In the genomic region with DNA sequence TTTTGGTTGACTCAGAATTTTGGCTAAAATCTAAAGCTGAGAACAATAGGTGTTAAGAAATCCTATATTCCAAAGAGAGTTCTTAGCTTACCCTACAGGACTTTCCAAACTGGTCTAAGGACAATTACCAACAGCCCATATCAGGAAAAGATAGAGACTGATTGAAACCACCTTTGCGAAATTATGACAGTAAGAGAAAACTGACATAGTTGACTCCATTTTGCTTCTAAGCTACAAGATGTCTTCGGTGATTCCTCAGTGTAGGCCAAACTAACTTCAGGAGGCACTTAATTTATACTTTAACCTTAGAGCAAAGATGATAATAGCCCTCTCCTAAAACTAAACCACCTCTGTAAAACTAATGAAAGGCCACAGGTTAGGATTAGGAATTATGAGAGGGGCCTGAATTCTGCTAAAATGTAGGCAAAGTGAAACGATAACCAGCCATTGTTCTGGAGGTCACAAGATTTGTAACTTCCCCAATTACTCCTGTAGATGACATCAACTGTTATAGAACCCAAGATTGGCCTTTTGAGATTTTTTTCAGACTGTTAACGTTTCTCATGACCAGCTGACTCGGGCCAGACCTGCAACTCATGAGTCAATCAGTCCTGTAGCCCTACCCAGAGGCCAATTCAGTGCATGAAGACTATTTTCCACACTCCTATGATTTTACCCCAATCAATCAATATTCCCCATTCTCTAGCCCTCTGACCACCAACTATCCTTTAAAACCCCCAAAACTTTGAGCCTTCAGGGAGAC, we compare ENCODE assay signal across 16 cellular contexts. TPM values are rescaled to one million over a fixed set of nuclear protein-coding genes. Genes with fewer than 3 reads are reported as not detected.
DNase-seq lines count a peak whose midpoint lies in the region.
"Had no signal": no experiment of that assay in that cellular context is flagged by ENCODE, and none has a peak within 500 bp of the region (broad histone marks: within the 10 kb centered on the region; RNA-seq: fewer than 3 reads in every experiment).

No MANE protein-coding gene starts in this region.

- POLR2A ChIA-PET in activated CD4-positive, alpha-beta memory T cell treated with anti-CD3 and anti-CD28 coated beads for 36 hours (lab: Charles Lee): no interaction called here
- POLR2A ChIA-PET in activated CD4-positive, alpha-beta memory T cell treated with anti-CD3 and anti-CD28 coated beads, Interleukin-2, amount 10 ng/mL, durations not matched to agents 7 days and 5 days (lab: Charles Lee): no interaction called here

- CTCF ChIA-PET in activated CD4-positive, alpha-beta memory T cell treated with anti-CD3 and anti-CD28 coated beads for 36 hours (lab: Charles Lee): interaction anchor here (0.7 to 4.7 kb wide), 5 partner anchors 17 to 85 kb away, joined by 3 to 37 read pairs (median 4); a partner anchor contains a TSS
- CTCF ChIA-PET in activated CD4-positive, alpha-beta memory T cell treated with anti-CD3 and anti-CD28 coated beads, Interleukin-2, amount 10 ng/mL, durations not matched to agents 7 days and 5 days (lab: Charles Lee): interaction anchor here (1.3 to 4.9 kb wide), 5 partner anchors 10 to 142 kb away, joined by 3 to 20 read pairs (median 8); a partner anchor contains a TSS

- DNase-seq in activated CD4-positive, alpha-beta memory T cell treated with anti-CD3 and anti-CD28 coated beads for 36 hours: peak; percentile 27
- DNase-seq in activated CD4-positive, alpha-beta memory T cell treated with anti-CD3 and anti-CD28 coated beads, Interleukin-2, amount 10 ng/mL, durations not matched to agents 7 days and 5 days: no peak
- DNase-seq in NOMO-1 (lab: John Stamatoyannopoulos, UW; ENCODE audit: unreplicated experiment in 2 of 2) (peak; percentile 31 to 47), NCI-H1930 (lab: John Stamatoyannopoulos, UW) (no peak)
- no peak for DNase-seq in NK-92 treated with Interleukin-12 subunit alpha and Interleukin-12 subunit beta, amount 100 ng/mL, for 24 hours (lab: John Stamatoyannopoulos, UW)
- no peak for DNase-seq in activated CD8-positive, alpha-beta memory T cell treated with anti-CD3 and anti-CD28 coated beads, Interleukin-2, amount 50 U/mL, for 4 hours
- DNase-seq: activated CD4-positive, alpha-beta T cell treated with anti-CD3 and anti-CD28 coated beads, Interleukin-2, amount 50 U/mL, for 48 hours; activated gamma-delta T cell treated with Interleukin-2 at 50 U/mL for 16 hours; dermis blood vessel endothelial cell; esophagus squamous epithelium; heart left ventricle; SJCRH30; testis had no signal

- peak overlapping the region; percentile 31 for H3K27ac Mint-ChIP-seq in activated CD4-positive, alpha-beta memory T cell treated with anti-CD3 and anti-CD28 coated beads for 36 hours
- H3K27ac Mint-ChIP-seq in activated CD4-positive, alpha-beta memory T cell treated with anti-CD3 and anti-CD28 coated beads, Interleukin-2, amount 10 ng/mL, durations not matched to agents 7 days and 5 days: no peak overlapping the region
- H3K27ac Mint-ChIP-seq in dendritic cell treated with granulocyte-macrophage colony-stimulating factor and Interleukin-4, amounts not matched to agents 40 ng/mL and 50 ng/mL, for 4 days: peak overlapping the region; percentile 25
- H3K27ac Mint-ChIP-seq in stimulated activated naive CD8-positive, alpha-beta T cell treated with anti-CD3 and anti-CD28 coated beads, Interleukin-15, Interleukin-2, amounts not matched to agents 100 ng/mL and 50 ng/mL, for 24 hours: peak overlapping the region; percentile 4

- H3K4me1 Mint-ChIP-seq in activated CD4-positive, alpha-beta memory T cell treated with anti-CD3 and anti-CD28 coated beads for 36 hours (ENCODE audit: low read depth): peaks cover 53% of the 10 kb centered on the region
- peaks cover 19% of the 10 kb centered on the region for H3K4me1 Mint-ChIP-seq in activated CD4-positive, alpha-beta memory T cell treated with anti-CD3 and anti-CD28 coated beads, Interleukin-2, amount 10 ng/mL, durations not matched to agents 7 days and 5 days
- peaks cover 8% of the 10 kb centered on the region for H3K4me1 Mint-ChIP-seq in dendritic cell treated with granulocyte-macrophage colony-stimulating factor and Interleukin-4, amounts not matched to agents 40 ng/mL and 50 ng/mL, for 4 days (ENCODE audit: low read depth)
- peaks cover 58% of the 10 kb centered on the region for H3K4me1 Mint-ChIP-seq in stimulated activated naive CD8-positive, alpha-beta T cell treated with anti-CD3 and anti-CD28 coated beads, Interleukin-15, Interleukin-2, amounts not matched to agents 100 ng/mL and 50 ng/mL, for 24 hours (ENCODE audit: low read depth)

- no peak overlapping the region for H3K4me3 Mint-ChIP-seq in activated CD4-positive, alpha-beta memory T cell treated with anti-CD3 and anti-CD28 coated beads for 36 hours
- no peak overlapping the region for H3K4me3 Mint-ChIP-seq in activated CD4-positive, alpha-beta memory T cell treated with anti-CD3 and anti-CD28 coated beads, Interleukin-2, amount 10 ng/mL, durations not matched to agents 7 days and 5 days
- H3K4me3 Mint-ChIP-seq in dendritic cell treated with granulocyte-macrophage colony-stimulating factor and Interleukin-4, amounts not matched to agents 40 ng/mL and 50 ng/mL, for 4 days: no peak overlapping the region
- H3K4me3 Mint-ChIP-seq in stimulated activated naive CD8-positive, alpha-beta T cell treated with anti-CD3 and anti-CD28 coated beads, Interleukin-15, Interleukin-2, amounts not matched to agents 100 ng/mL and 50 ng/mL, for 24 hours: no peak overlapping the region

- peaks cover 2% of the 10 kb centered on the region for H3K27me3 Mint-ChIP-seq in activated CD4-positive, alpha-beta memory T cell treated with anti-CD3 and anti-CD28 coated beads for 36 hours
- peaks cover 3% of the 10 kb centered on the region for H3K27me3 Mint-ChIP-seq in activated CD4-positive, alpha-beta memory T cell treated with anti-CD3 and anti-CD28 coated beads, Interleukin-2, amount 10 ng/mL, durations not matched to agents 7 days and 5 days
- H3K27me3 Mint-ChIP-seq in dendritic cell treated with granulocyte-macrophage colony-stimulating factor and Interleukin-4, amounts not matched to agents 40 ng/mL and 50 ng/mL, for 4 days: no peaks in the 10 kb centered on the region
- H3K27me3 Mint-ChIP-seq in stimulated activated naive CD8-positive, alpha-beta T cell treated with anti-CD3 and anti-CD28 coated beads, Interleukin-15, Interleukin-2, amounts not matched to agents 100 ng/mL and 50 ng/mL, for 24 hours: peaks cover 5% of the 10 kb centered on the region

- H3K9me3 Mint-ChIP-seq in activated CD4-positive, alpha-beta memory T cell treated with anti-CD3 and anti-CD28 coated beads for 36 hours: peaks cover 6% of the 10 kb centered on the region
- no peaks in the 10 kb centered on the region for H3K9me3 Mint-ChIP-seq in activated CD4-positive, alpha-beta memory T cell treated with anti-CD3 and anti-CD28 coated beads, Interleukin-2, amount 10 ng/mL, durations not matched to agents 7 days and 5 days
- no peaks in the 10 kb centered on the region for H3K9me3 Mint-ChIP-seq in dendritic cell treated with granulocyte-macrophage colony-stimulating factor and Interleukin-4, amounts not matched to agents 40 ng/mL and 50 ng/mL, for 4 days
- peaks cover 4% of the 10 kb centered on the region for H3K9me3 Mint-ChIP-seq in stimulated activated naive CD8-positive, alpha-beta T cell treated with anti-CD3 and anti-CD28 coated beads, Interleukin-15, Interleukin-2, amounts not matched to agents 100 ng/mL and 50 ng/mL, for 24 hours

- peaks cover 14% of the 10 kb centered on the region for H3K36me3 Mint-ChIP-seq in activated CD4-positive, alpha-beta memory T cell treated with anti-CD3 and anti-CD28 coated beads for 36 hours
- H3K36me3 Mint-ChIP-seq in activated CD4-positive, alpha-beta memory T cell treated with anti-CD3 and anti-CD28 coated beads, Interleukin-2, amount 10 ng/mL, durations not matched to agents 7 days and 5 days (ENCODE audit: low read depth): peaks cover 14% of the 10 kb centered on the region
- H3K36me3 Mint-ChIP-seq in dendritic cell treated with granulocyte-macrophage colony-stimulating factor and Interleukin-4, amounts not matched to agents 40 ng/mL and 50 ng/mL, for 4 days (ENCODE audit: low read depth): no peaks in the 10 kb centered on the region
- H3K36me3 Mint-ChIP-seq in stimulated activated naive CD8-positive, alpha-beta T cell treated with anti-CD3 and anti-CD28 coated beads, Interleukin-15, Interleukin-2, amounts not matched to agents 100 ng/mL and 50 ng/mL, for 24 hours (ENCODE audit: low read depth): peaks cover 15% of the 10 kb centered on the region

- intact Hi-C loops in activated CD4-positive, alpha-beta memory T cell treated with anti-CD3 and anti-CD28 coated beads for 36 hours (cut with micrococcal nuclease): no loop called here
- intact Hi-C loops in dendritic cell treated with granulocyte-macrophage colony-stimulating factor and Interleukin-4, amounts not matched to agents 40 ng/mL and 50 ng/mL, for 4 days (cut with micrococcal nuclease): no loop called here

RNA-seq across cellular contexts. Expression of a gene that starts 43.0 kb away (rescaled TPM):
- 1 to 10 TPM; 4.4 to 5.4 TPM for total RNA-seq in activated CD4-positive, alpha-beta memory T cell treated with anti-CD3 and anti-CD28 coated beads for 36 hours
- total RNA-seq in activated CD4-positive, alpha-beta memory T cell treated with anti-CD3 and anti-CD28 coated beads, Interleukin-2, amount 10 ng/mL, durations not matched to agents 7 days and 5 days: 10 to 100 TPM; 12.8 to 13.3 TPM
- total RNA-seq: A172 had no signal

Comparison
In these comparisons a context has a peak if more than half of its experiments do, and no peak if none do; other contexts are left out.
1. DNase-seq: peak in activated CD4-positive, alpha-beta memory T cell treated with anti-CD3 and anti-CD28 coated beads for 36 hours (single experiment) and NOMO-1 (2 of 2); none in activated CD4-positive, alpha-beta memory T cell treated with anti-CD3 and anti-CD28 coated beads, Interleukin-2, amount 10 ng/mL, durations not matched to agents 7 days and 5 days (single experiment), NK-92 treated with Interleukin-12 subunit alpha and Interleukin-12 subunit beta, amount 100 ng/mL, for 24 hours (single experiment), activated CD8-positive, alpha-beta memory T cell treated with anti-CD3 and anti-CD28 coated beads, Interleukin-2, amount 50 U/mL, for 4 hours (single experiment) and NCI-H1930 (0 of 2).